Comparison of ENCODE assay signal across 8 cellular contexts in genomic region chr10:48799341-48800282, GRCh38.
DNase-seq lines count a peak whose midpoint lies in the region; ATAC-seq and TF ChIP-seq lines count a peak whose summit lies in the region.
"Not testable (repeated sequence)": the region's sequence is repeated elsewhere in the genome, so short reads cannot be mapped to it uniquely, and the experiment has no call there.

No MANE protein-coding gene starts in this region.

- not testable (repeated sequence) for H3K4me1 ChIP-seq in MM.1S (ENCODE audit: low read length); suprapubic skin
- H3K4me1 ChIP-seq in left lung, result peaks cover 6 to 49% of the 10 kb centered on the region in 2 donors

- H3K27ac ChIP-seq in MM.1S (ENCODE audit: low read length), result not testable (repeated sequence)
- H3K27ac ChIP-seq in left lung (peak overlapping the region; percentile 75 to 92), suprapubic skin (peak overlapping the region; percentile 21)

- not testable (repeated sequence) for ATAC-seq in effector memory CD8-positive, alpha-beta T cell (replicated peaks); left lung; natural killer cell treated with Interleukin-12 subunit alpha and Interleukin-12 subunit beta and Interleukin-15 and Interleukin-18, amount 100 ng/mL, for 72 hours

- H3K9me3 ChIP-seq in MM.1S (replicated peaks; ENCODE audit: insufficient read depth, low read length); left lung; suprapubic skin: not testable (repeated sequence)

- H3K9me3 Mint-ChIP-seq in CD14-positive monocyte, result peaks cover 0 to 11% (median 7%) of the 10 kb centered on the region in 7 donors
- H3K9me3 Mint-ChIP-seq in T-helper 2 cell treated with Interferon-gamma antibody and Interleukin-4, amounts not matched to agents 5 μg/mL and 100 μg/mL, for 36 hours, result peaks cover 13% of the 10 kb centered on the region
- H3K9me3 Mint-ChIP-seq in activated naive CD4-positive, alpha-beta T cell treated with anti-CD3 and anti-CD28 coated beads, Interleukin-2, amount 10 ng/mL, durations not matched to agents 7 days and 5 days; effector memory CD8-positive, alpha-beta T cell; natural killer cell treated with Interleukin-12 subunit alpha and Interleukin-12 subunit beta and Interleukin-15 and Interleukin-18, amount 100 ng/mL, for 72 hours: not testable (repeated sequence)

- intact Hi-C loops in CD14-positive monocyte (cut with micrococcal nuclease), result loop anchor here in 1 of 2 donors (10.0 kb wide), 1 partner anchor 135 kb away; no protein-coding TSS in a partner anchor
- intact Hi-C loops in left lung (cut with DNase I), result not testable (repeated sequence)

- H3K9me2 ChIP-seq in MM.1S (replicated peaks; ENCODE audit: insufficient read depth, low read length), result not testable (repeated sequence)

- not testable (repeated sequence) for H3K4me2 ChIP-seq in MM.1S (ENCODE audit: low read depth, low read length)

- not testable (repeated sequence) for H3K27me3 Mint-ChIP-seq in CD14-positive monocyte (ENCODE audit: low read depth in 3 of 3); T-helper 2 cell treated with Interferon-gamma antibody and Interleukin-4, amounts not matched to agents 5 μg/mL and 100 μg/mL, for 36 hours (ENCODE audit: low read depth); activated naive CD4-positive, alpha-beta T cell treated with anti-CD3 and anti-CD28 coated beads, Interleukin-2, amount 10 ng/mL, durations not matched to agents 7 days and 5 days; effector memory CD8-positive, alpha-beta T cell; natural killer cell treated with Interleukin-12 subunit alpha and Interleukin-12 subunit beta and Interleukin-15 and Interleukin-18, amount 100 ng/mL, for 72 hours

- H3K4me3 ChIP-seq in MM.1S (ENCODE audit: low read length); suprapubic skin: not testable (repeated sequence)
- peak overlapping the region in 1 of 2 donors; percentile 13 for H3K4me3 ChIP-seq in left lung

- H3K4me1 Mint-ChIP-seq in CD14-positive monocyte, result peaks cover 62% of the 10 kb centered on the region
- peaks cover 31% of the 10 kb centered on the region for H3K4me1 Mint-ChIP-seq in T-helper 2 cell treated with Interferon-gamma antibody and Interleukin-4, amounts not matched to agents 5 μg/mL and 100 μg/mL, for 36 hours (ENCODE audit: low read depth)
- peaks cover 56% of the 10 kb centered on the region for H3K4me1 Mint-ChIP-seq in activated naive CD4-positive, alpha-beta T cell treated with anti-CD3 and anti-CD28 coated beads, Interleukin-2, amount 10 ng/mL, durations not matched to agents 7 days and 5 days
- not testable (repeated sequence) for H3K4me1 Mint-ChIP-seq in effector memory CD8-positive, alpha-beta T cell (ENCODE audit: low read depth in 2 of 2)
- H3K4me1 Mint-ChIP-seq in natural killer cell treated with Interleukin-12 subunit alpha and Interleukin-12 subunit beta and Interleukin-15 and Interleukin-18, amount 100 ng/mL, for 72 hours (ENCODE audit: low read depth in 2 of 2), result peaks cover 22 to 34% of the 10 kb centered on the region in 2 donors

- H3K27me3 ChIP-seq in MM.1S (replicated peaks; ENCODE audit: insufficient read depth, low read length), result peaks cover 10% of the 10 kb centered on the region; the same call in 1 of the 2 replicates
- H3K27me3 ChIP-seq in left lung, suprapubic skin: not testable (repeated sequence)

- not testable (repeated sequence) for TF ChIP-seq EP300 in suprapubic skin (IDR thresholded peaks at IDR 0.05)

- H3K9ac ChIP-seq in MM.1S (ENCODE audit: low read length), result not testable (repeated sequence)

- CTCF ChIA-PET in activated naive CD4-positive, alpha-beta T cell treated with anti-CD3 and anti-CD28 coated beads, Interleukin-2, amount 10 ng/mL, durations not matched to agents 7 days and 5 days (lab: Charles Lee), result not testable (repeated sequence)

- not testable (repeated sequence) for TF ChIP-seq POLR2A in suprapubic skin (IDR thresholded peaks at IDR 0.05)

- H3K4me3 Mint-ChIP-seq in CD14-positive monocyte, result peak overlapping the region; percentile 71 to 87
- peak overlapping the region; percentile 63 for H3K4me3 Mint-ChIP-seq in T-helper 2 cell treated with Interferon-gamma antibody and Interleukin-4, amounts not matched to agents 5 μg/mL and 100 μg/mL, for 36 hours
- peak overlapping the region; percentile 32 for H3K4me3 Mint-ChIP-seq in activated naive CD4-positive, alpha-beta T cell treated with anti-CD3 and anti-CD28 coated beads, Interleukin-2, amount 10 ng/mL, durations not matched to agents 7 days and 5 days
- peak overlapping the region; percentile 40 to 51 for H3K4me3 Mint-ChIP-seq in effector memory CD8-positive, alpha-beta T cell
- H3K4me3 Mint-ChIP-seq in natural killer cell treated with Interleukin-12 subunit alpha and Interleukin-12 subunit beta and Interleukin-15 and Interleukin-18, amount 100 ng/mL, for 72 hours, result peak overlapping the region; percentile 63

- not testable (repeated sequence) for TF ChIP-seq CTCF in CD14-positive monocyte (IDR thresholded peaks at IDR 0.05); MM.1S (IDR thresholded peaks at IDR 0.05; ENCODE audit: low read length); left lung (IDR thresholded peaks at IDR 0.05); suprapubic skin (IDR thresholded peaks at IDR 0.05)

- H3K79me2 ChIP-seq in MM.1S (ENCODE audit: low read length), result not testable (repeated sequence)

- H3K27ac Mint-ChIP-seq in CD14-positive monocyte, result peak overlapping the region; percentile 91 to 99 (median 99)
- peak overlapping the region; percentile 92 for H3K27ac Mint-ChIP-seq in T-helper 2 cell treated with Interferon-gamma antibody and Interleukin-4, amounts not matched to agents 5 μg/mL and 100 μg/mL, for 36 hours
- peak overlapping the region; percentile 90 for H3K27ac Mint-ChIP-seq in activated naive CD4-positive, alpha-beta T cell treated with anti-CD3 and anti-CD28 coated beads, Interleukin-2, amount 10 ng/mL, durations not matched to agents 7 days and 5 days
- peak overlapping the region; percentile 59 to 88 for H3K27ac Mint-ChIP-seq in effector memory CD8-positive, alpha-beta T cell
- peak overlapping the region; percentile 71 to 95 for H3K27ac Mint-ChIP-seq in natural killer cell treated with Interleukin-12 subunit alpha and Interleukin-12 subunit beta and Interleukin-15 and Interleukin-18, amount 100 ng/mL, for 72 hours

- not testable (repeated sequence) for DNase-seq in CD14-positive monocyte (ENCODE audit: low spot score); MM.1S; T-helper 2 cell treated with Interferon-gamma antibody and Interleukin-4, amounts not matched to agents 5 μg/mL and 100 μg/mL, for 36 hours (ENCODE audit: low spot score); activated naive CD4-positive, alpha-beta T cell treated with anti-CD3 and anti-CD28 coated beads, Interleukin-2, amount 10 ng/mL, durations not matched to agents 7 days and 5 days; effector memory CD8-positive, alpha-beta T cell; left lung; natural killer cell treated with Interleukin-12 subunit alpha and Interleukin-12 subunit beta and Interleukin-15 and Interleukin-18, amount 100 ng/mL, for 72 hours (ENCODE audit: low spot score); suprapubic skin (ENCODE audit: low spot score in 2 of 2)

- H3F3A ChIP-seq in MM.1S (ENCODE audit: insufficient read depth, low read length), result not testable (repeated sequence)

- H4K20me1 ChIP-seq in MM.1S (ENCODE audit: insufficient read depth, low read length), result not testable (repeated sequence)

- WGBS in suprapubic skin, result 88% methylated on average over 27 of the region's 27 CpGs

- peaks cover 25 to 27% of the 10 kb centered on the region in 2 donors for H3K36me3 Mint-ChIP-seq in CD14-positive monocyte
- not testable (repeated sequence) for H3K36me3 Mint-ChIP-seq in T-helper 2 cell treated with Interferon-gamma antibody and Interleukin-4, amounts not matched to agents 5 μg/mL and 100 μg/mL, for 36 hours (ENCODE audit: low read depth); effector memory CD8-positive, alpha-beta T cell (ENCODE audit: insufficient read depth)
- peaks cover 11% of the 10 kb centered on the region for H3K36me3 Mint-ChIP-seq in activated naive CD4-positive, alpha-beta T cell treated with anti-CD3 and anti-CD28 coated beads, Interleukin-2, amount 10 ng/mL, durations not matched to agents 7 days and 5 days
- H3K36me3 Mint-ChIP-seq in natural killer cell treated with Interleukin-12 subunit alpha and Interleukin-12 subunit beta and Interleukin-15 and Interleukin-18, amount 100 ng/mL, for 72 hours, result peaks cover 11% of the 10 kb centered on the region

- H3K36me3 ChIP-seq in MM.1S (replicated peaks; ENCODE audit: insufficient read depth, low read length); left lung; suprapubic skin: not testable (repeated sequence)

- H2AFZ ChIP-seq in MM.1S (ENCODE audit: low read length), result peak overlapping the region; percentile 66
